ENCODE assay signal across 18 cellular contexts in genomic region chr1:183830389-183830788, GRCh38.
"Had no signal": no experiment of that assay in that cellular context is flagged by ENCODE, and none has a peak within 500 bp of the region (broad histone marks: within the 10 kb centered on the region; RNA-seq: fewer than 3 reads in every experiment).

No MANE protein-coding gene starts in this region.

- H3K9me3 ChIP-seq: mucosa of descending colon, tibial artery had no signal

- H3K36me3 ChIP-seq: tibial artery had no signal

- H3K27me3 ChIP-seq: tibial artery had no signal

- H3K4me3 ChIP-seq: mucosa of descending colon, tibial artery had no signal

- H3K27ac ChIP-seq: tibial artery had no signal

- DNase-seq: activated B cell treated with CpG ODN at 0.5 μM for 24 hours; activated CD4-positive, alpha-beta T cell treated with anti-CD3 and anti-CD28 coated beads for 36 hours; activated CD4-positive, alpha-beta T cell treated with anti-CD3 and anti-CD28 coated beads, Interleukin-2, amount 50 U/mL, for 4 hours; activated CD8-positive, alpha-beta memory T cell treated with anti-CD3 and anti-CD28 coated beads for 24 hours; activated CD8-positive, alpha-beta memory T cell treated with anti-CD3 and anti-CD28 coated beads, Interleukin-2, amount 50 U/mL, for 4 hours; activated T-cell treated with anti-CD3 and anti-CD28 coated beads, Interleukin-2, amount 50 U/mL, for 24 hours; effector CD4-positive, alpha-beta T cell; mesenchymal stem cell; mucosa of descending colon; occipital lobe; posterior cingulate gyrus; small intestine; stimulated activated CD4-positive, alpha-beta T cell treated with anti-CD3 and anti-CD28 coated beads, Interleukin-15, amount 100 ng/mL, for 24 hours; stimulated activated CD8-positive, alpha-beta memory T cell treated with anti-CD3 and anti-CD28 coated beads, Interleukin-4, amount 100 ng/mL, for 48 hours; stimulated activated naive B cell treated with anti-CD40 and anti-IgM and Interleukin-4, amounts not matched to agents 10 μg/mL and 1 μg/mL and 100 μg/mL, for 72 hours; SW 1271; T-helper 17 cell; tibial artery had no signal
